In genomic region chr3:174253940-174254339, GRCh38 we compare ENCODE assay signal across 28 cellular contexts.
"Had no signal": no experiment of that assay in that cellular context is flagged by ENCODE, and none has a peak within 500 bp of the region (broad histone marks: within the 10 kb centered on the region; RNA-seq: fewer than 3 reads in every experiment).

No MANE protein-coding gene starts in this region.

- H3K4me3 ChIP-seq: MG63 had no signal

- H3K27me3 ChIP-seq: brain microvascular endothelial cell, MG63 had no signal

- H3K27ac ChIP-seq: brain microvascular endothelial cell, VCaP had no signal

- H3K36me3 ChIP-seq: brain microvascular endothelial cell, MG63 had no signal

- DNase-seq: activated B cell treated with CpG ODN at 0.5 μM for 24 hours; activated CD4-positive, alpha-beta memory T cell treated with anti-CD3 and anti-CD28 coated beads for 36 hours; activated CD4-positive, alpha-beta T cell treated with anti-CD3 and anti-CD28 coated beads for 4 hours; activated CD4-positive, alpha-beta T cell treated with anti-CD3 and anti-CD28 coated beads, Interleukin-2, amount 50 U/mL, for 1 hour; activated CD4-positive, CD25-positive, alpha-beta regulatory T cell treated with anti-CD3 and anti-CD28 coated beads, Interleukin-2, amount 50 U/mL, for 72 hours; activated CD8-positive, alpha-beta memory T cell treated with anti-CD3 and anti-CD28 coated beads, Interleukin-2, amount 50 U/mL, for 48 hours; activated effector memory CD4-positive, alpha-beta T cell treated with Interleukin-2 at 50 U/mL for 16 hours; activated naive CD4-positive, alpha-beta T cell treated with anti-CD3 and anti-CD28 coated beads, Interleukin-2, amount 10 ng/mL, durations not matched to agents 7 days and 5 days; activated naive CD8-positive, alpha-beta T cell treated with anti-CD3 and anti-CD28 coated beads, Interleukin-2, amount 50 U/mL, for 24 hours; activated T-cell treated with anti-CD3 and anti-CD28 coated beads, Interleukin-2, amount 50 U/mL, for 48 hours; amniotic stem cell; aorta; brain microvascular endothelial cell; central memory CD4-positive, alpha-beta T cell; Kasumi-1; KG1; MG63; MV-4-11; NCI-H1092; NCI-H1436 treated with DMSO at 0.1 percent for 48 hours; NCI-H187 treated with DMSO at 0.1 percent for 48 hours; RPMI8226; SHP77 treated with DMSO at 0.1 percent for 48 hours; SW 1271; T-helper 1 cell; T-helper 2 cell; T-helper 9 cell had no signal
